10 cellular contexts compared by ENCODE assay signal in the genomic region with DNA sequence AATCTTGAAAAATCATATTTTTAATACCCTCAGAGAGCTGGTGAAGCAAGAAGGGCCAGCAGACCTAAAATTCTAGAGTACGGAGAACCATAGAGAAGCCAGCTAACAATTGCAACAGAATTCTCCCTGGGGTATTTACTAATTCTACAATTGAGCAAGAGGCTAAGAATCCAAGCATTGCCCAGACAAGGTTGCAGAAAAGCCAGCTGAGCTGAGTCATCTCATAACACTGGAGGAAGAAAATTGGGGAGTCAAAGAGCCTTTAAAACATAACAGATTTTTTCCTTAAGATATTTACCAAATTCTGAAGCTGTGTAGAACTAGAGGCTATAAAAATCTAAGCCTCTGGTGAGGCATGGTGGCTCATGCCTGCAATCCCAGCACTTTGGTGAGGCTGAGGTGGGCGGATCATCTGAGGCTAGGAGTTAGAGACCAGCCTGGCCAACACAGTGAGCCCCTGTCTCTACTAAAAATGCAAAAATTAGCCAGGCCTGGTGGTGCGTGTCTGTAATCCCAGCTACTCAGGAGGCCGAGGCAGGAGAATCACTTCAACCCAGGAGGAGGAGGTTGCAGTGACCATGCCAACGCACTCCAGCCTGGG. TPM values are rescaled to one million over a fixed set of nuclear protein-coding genes. Genes with fewer than 3 reads are reported as not detected.
A peak's percentile ranks its signal among the peaks of the same experiment; 100 is the strongest.
DNase-seq lines count a peak whose midpoint lies in the region; ATAC-seq and TF ChIP-seq lines count a peak whose summit lies in the region.
"Had no signal": no experiment of that assay in that cellular context is flagged by ENCODE, and none has a peak within 500 bp of the region (broad histone marks: within the 10 kb centered on the region; RNA-seq: fewer than 3 reads in every experiment).

No MANE protein-coding gene starts in this region.

- H3K4me1 ChIP-seq in SK-N-SH (ENCODE audit: control insufficient read depth in 1 of 2, insufficient read depth in 2 of 2, low read depth in 1 of 2, low read length in 1 of 2) (peaks cover 0 to 7% of the 10 kb centered on the region in 2 experiments; a peak in 1 of 4 replicates), foreskin keratinocyte (peaks cover 9% of the 10 kb centered on the region), sigmoid colon (no peaks in the 10 kb centered on the region)

- H3K9me3 ChIP-seq in SK-N-SH (no peaks in the 10 kb centered on the region), sigmoid colon (no peaks in the 10 kb centered on the region)

- H3K27me3 ChIP-seq in SK-N-SH (ENCODE audit: insufficient read depth) (no peaks in the 10 kb centered on the region), foreskin keratinocyte (no peaks in the 10 kb centered on the region), sigmoid colon (no peaks in the 10 kb centered on the region)

- TF ChIP-seq RAD21 in SK-N-SH (IDR thresholded peaks at IDR 0.05; ENCODE audit: low read length), result no peak

- TF ChIP-seq EP300 in SK-N-SH (IDR thresholded peaks at IDR 0.05; ENCODE audit: borderline replicate concordance in 1 of 2, low read depth in 1 of 2, low read length in 1 of 2), result no peak
- TF ChIP-seq EP300 in sigmoid colon (IDR thresholded peaks at IDR 0.05), result no peak

- no peak overlapping the region for H3K4me2 ChIP-seq in SK-N-SH

- H3K36me3 ChIP-seq in SK-N-SH (replicated peaks in 1 of 2; ENCODE audit: control insufficient read depth in 1 of 2, insufficient read depth in 2 of 2, low read length in 1 of 2) (peaks cover 0 to 29% of the 10 kb centered on the region in 2 experiments), sigmoid colon (peaks cover 0 to 17% (median 0%) of the 10 kb centered on the region in 4 donors)

- TF ChIP-seq POLR2A in sigmoid colon (IDR thresholded peaks at IDR 0.05), result no peak

- H3K27ac ChIP-seq in SK-N-SH (ENCODE audit: low read depth in 2 of 2, low read length in 1 of 2) (no peak overlapping the region; a peak in 1 of 4 replicates), foreskin keratinocyte (peak overlapping the region; percentile 43), sigmoid colon (peak overlapping the region; percentile 5 to 69 (median 47))

- intact Hi-C loops in sigmoid colon (cut with DNase I), result no loop called here

- no peak overlapping the region for H3K9ac ChIP-seq in SK-N-SH

- no peaks in the 10 kb centered on the region for H3K79me2 ChIP-seq in SK-N-SH (ENCODE audit: insufficient read depth)

- CTCF ChIA-PET in SK-N-SH (lab: Yijun Ruan, JAX), result no interaction called here

- no peaks in the 10 kb centered on the region for H4K20me1 ChIP-seq in SK-N-SH (ENCODE audit: insufficient read depth)

- POLR2A ChIA-PET in SK-N-SH (lab: Yijun Ruan, JAX), result interaction anchor here (0.9 kb wide), 1 partner anchor 31 kb away, joined by 4 read pairs; no protein-coding TSS in a partner anchor

- DNase-seq in ELR (ENCODE audit: low read depth), result peak; percentile 89
- DNase-seq in SK-N-SH, result no peak
- DNase-seq in foreskin keratinocyte, result peak; percentile 89 to 95
- peak; percentile 81 for DNase-seq in sigmoid colon
- DNase-seq in KBM-7, result no peak
- no peak for DNase-seq in NCI-H526 treated with DMSO at 0.1 percent for 48 hours (lab: John Stamatoyannopoulos, UW)
- no peak for DNase-seq in hippocampal formation (lab: John Stamatoyannopoulos, UW)
- DNase-seq: immature natural killer cell, T-helper 1 cell had no signal

- 88% methylated on average over 5 of the region's 5 CpGs for WGBS in SK-N-SH (ENCODE audit: low lambda C conversion rate)
- 91 to 93% methylated on average over 5 of the region's 5 CpGs for WGBS in sigmoid colon, 2 donors

- TF ChIP-seq CTCF in SK-N-SH (IDR thresholded peaks at IDR 0.05), result no peak
- peak; percentile 2 for TF ChIP-seq CTCF in foreskin keratinocyte (conservative IDR thresholded peaks at IDR 0.05)
- no peak for TF ChIP-seq CTCF in sigmoid colon (IDR thresholded peaks at IDR 0.05)

- H3K9me2 ChIP-seq in SK-N-SH, result no peaks in the 10 kb centered on the region

- H3F3A ChIP-seq in SK-N-SH (replicated peaks; ENCODE audit: insufficient read depth), result no peaks in the 10 kb centered on the region

- ATAC-seq in foreskin keratinocyte (peak; percentile 93), HG03432 (IDR thresholded peaks at IDR 0.05; ENCODE audit: unreplicated experiment) (no peak)

- in situ Hi-C loops in KBM-7 (cut with MboI; ENCODE audit: low pct_unique_long_range_greater_than_20kb, low sequenced_read_pairs), result no loop called here

- H3K4me3 ChIP-seq in SK-N-SH (ENCODE audit: low read depth in 2 of 2, low read length in 1 of 2) (no peak overlapping the region), sigmoid colon (no peak overlapping the region)

- H2AFZ ChIP-seq in SK-N-SH (ENCODE audit: low read depth), result no peak overlapping the region

TF ChIP-seq in SK-N-SH, 30 proteins besides CTCF, POLR2A, EP300 and RAD21:
- TF ChIP-seq, protein P1, sequence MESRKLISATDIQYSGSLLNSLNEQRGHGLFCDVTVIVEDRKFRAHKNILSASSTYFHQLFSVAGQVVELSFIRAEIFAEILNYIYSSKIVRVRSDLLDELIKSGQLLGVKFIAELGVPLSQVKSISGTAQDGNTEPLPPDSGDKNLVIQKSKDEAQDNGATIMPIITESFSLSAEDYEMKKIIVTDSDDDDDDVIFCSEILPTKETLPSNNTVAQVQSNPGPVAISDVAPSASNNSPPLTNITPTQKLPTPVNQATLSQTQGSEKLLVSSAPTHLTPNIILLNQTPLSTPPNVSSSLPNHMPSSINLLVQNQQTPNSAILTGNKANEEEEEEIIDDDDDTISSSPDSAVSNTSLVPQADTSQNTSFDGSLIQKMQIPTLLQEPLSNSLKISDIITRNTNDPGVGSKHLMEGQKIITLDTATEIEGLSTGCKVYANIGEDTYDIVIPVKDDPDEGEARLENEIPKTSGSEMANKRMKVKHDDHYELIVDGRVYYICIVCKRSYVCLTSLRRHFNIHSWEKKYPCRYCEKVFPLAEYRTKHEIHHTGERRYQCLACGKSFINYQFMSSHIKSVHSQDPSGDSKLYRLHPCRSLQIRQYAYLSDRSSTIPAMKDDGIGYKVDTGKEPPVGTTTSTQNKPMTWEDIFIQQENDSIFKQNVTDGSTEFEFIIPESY (IDR thresholded peaks at IDR 0.05; ENCODE audit: borderline replicate concordance, low read depth), result no peak
- TF ChIP-seq JUND (IDR thresholded peaks at IDR 0.05) (peak; percentile 54), GABPA (IDR thresholded peaks at IDR 0.05; ENCODE audit: low read depth) (no peak), FOSL2 (IDR thresholded peaks at IDR 0.05; ENCODE audit: borderline replicate concordance, low read depth) (peak; percentile 63), CHD2 (IDR thresholded peaks at IDR 0.05; ENCODE audit: low read length, partially characterized antibody) (no peak), TCF12 (IDR thresholded peaks at IDR 0.05) (0 out of 2 replicates have a peak, but pooled peaks have one; percentile 18)

RNA-seq across cellular contexts. Expression of gene TMEM216, which starts 13.6 kb away (rescaled TPM):
- polyA plus RNA-seq in SK-N-SH (2012; rRNA removed), result 16.8 and 20.6 TPM in 2 replicates
- 16.1 and 18.2 TPM in 2 replicates for polyA plus RNA-seq in SK-N-SH (2012; cell fraction: cytosol; rRNA removed)
- polyA plus RNA-seq in SK-N-SH (2012; cell fraction: nucleus; rRNA removed), result 10.8 and 11.9 TPM in 2 replicates
- total RNA-seq in foreskin keratinocyte, result 10.6 and 11.6 TPM in 2 replicates
- polyA plus RNA-seq in foreskin keratinocyte, result 12.0 and 16.7 TPM in 2 replicates
- total RNA-seq in sigmoid colon, result 10 to 100 TPM in 3 of 4 donors, 1 to 10 TPM in 1; 6.9 to 17.6 (median 12.0) TPM
- polyA plus RNA-seq in sigmoid colon, result 10 to 100 TPM; 12.5 to 14.4 (median 14.1) TPM

RNA-seq across cellular contexts. Expression of gene TMEM138, which starts 16.6 kb away (rescaled TPM):
- polyA plus RNA-seq in SK-N-SH (2012; rRNA removed) (82.2 and 129 TPM in 2 replicates), foreskin keratinocyte (74.4 and 78.1 TPM in 2 replicates), sigmoid colon (10 to 100 TPM; 12.6 to 39.9 (median 19.4) TPM)
- 85.3 and 88.5 TPM in 2 replicates for polyA plus RNA-seq in SK-N-SH (2012; cell fraction: cytosol; rRNA removed)
- 126 and 177 TPM in 2 replicates for polyA plus RNA-seq in SK-N-SH (2012; cell fraction: nucleus; rRNA removed)
- total RNA-seq in foreskin keratinocyte (41.4 and 46.2 TPM in 2 replicates), sigmoid colon (10 to 100 TPM; 13.5 to 33.8 (median 21.0) TPM)

RNA-seq across cellular contexts. Expression of gene CYB561A3, which starts 17.1 kb away (rescaled TPM):
- polyA plus RNA-seq in SK-N-SH (2012; rRNA removed) (70.0 and 76.4 TPM in 2 replicates), foreskin keratinocyte (43.0 and 44.7 TPM in 2 replicates), sigmoid colon (10 to 100 TPM; 35.1 to 66.2 (median 39.6) TPM)
- polyA plus RNA-seq in SK-N-SH (2012; cell fraction: cytosol; rRNA removed), result 36.7 and 53.0 TPM in 2 replicates
- 104 and 111 TPM in 2 replicates for polyA plus RNA-seq in SK-N-SH (2012; cell fraction: nucleus; rRNA removed)
- total RNA-seq in foreskin keratinocyte (40.1 and 42.5 TPM in 2 replicates), sigmoid colon (10 to 100 TPM; 17.3 to 39.6 (median 30.5) TPM)

RNA-seq across cellular contexts. Expression of gene TKFC, which starts 45.8 kb away (rescaled TPM):
- 71.0 and 72.0 TPM in 2 replicates for polyA plus RNA-seq in SK-N-SH (2012; rRNA removed)
- 20.5 and 34.1 TPM in 2 replicates for polyA plus RNA-seq in SK-N-SH (2012; cell fraction: cytosol; rRNA removed)
- 253 and 263 TPM in 2 replicates for polyA plus RNA-seq in SK-N-SH (2012; cell fraction: nucleus; rRNA removed)
- 26.2 and 26.6 TPM in 2 replicates for total RNA-seq in foreskin keratinocyte
- polyA plus RNA-seq in foreskin keratinocyte, result 31.4 and 32.4 TPM in 2 replicates
- total RNA-seq in sigmoid colon, result 10 to 100 TPM; 10.8 to 12.0 (median 11.8) TPM
- 10 to 100 TPM; 14.4 to 40.0 (median 29.4) TPM for polyA plus RNA-seq in sigmoid colon

RNA-seq across cellular contexts. Expression of gene DDB1, which starts 45.9 kb away (rescaled TPM):
- polyA plus RNA-seq in SK-N-SH (2012; rRNA removed) (170 and 224 TPM in 2 replicates), foreskin keratinocyte (144 and 146 TPM in 2 replicates), sigmoid colon (100 to 1,000 TPM in 1 of 3 donors, 10 to 100 TPM in 2; 68.2 to 120 (median 75.1) TPM)
- polyA plus RNA-seq in SK-N-SH (2012; cell fraction: cytosol; rRNA removed), result 165 and 169 TPM in 2 replicates
- polyA plus RNA-seq in SK-N-SH (2012; cell fraction: nucleus; rRNA removed), result 146 and 236 TPM in 2 replicates
- total RNA-seq in foreskin keratinocyte (188 and 189 TPM in 2 replicates), sigmoid colon (100 to 1,000 TPM; 101 to 108 (median 105) TPM)

Comparison
In these comparisons a context has a peak if more than half of its experiments do, and no peak if none do; other contexts are left out.
1. DNase-seq: peak in ELR (single experiment), foreskin keratinocyte (2 of 2) and sigmoid colon (single experiment); none in SK-N-SH (single experiment), KBM-7 (single experiment), NCI-H526 treated with DMSO at 0.1 percent for 48 hours (single experiment) and hippocampal formation (0 of 2).
2. H3K27ac ChIP-seq: peak in foreskin keratinocyte (single experiment) and sigmoid colon (4 of 4); none in SK-N-SH (0 of 2).